30 cellular contexts compared by ENCODE assay signal in the genomic region with DNA sequence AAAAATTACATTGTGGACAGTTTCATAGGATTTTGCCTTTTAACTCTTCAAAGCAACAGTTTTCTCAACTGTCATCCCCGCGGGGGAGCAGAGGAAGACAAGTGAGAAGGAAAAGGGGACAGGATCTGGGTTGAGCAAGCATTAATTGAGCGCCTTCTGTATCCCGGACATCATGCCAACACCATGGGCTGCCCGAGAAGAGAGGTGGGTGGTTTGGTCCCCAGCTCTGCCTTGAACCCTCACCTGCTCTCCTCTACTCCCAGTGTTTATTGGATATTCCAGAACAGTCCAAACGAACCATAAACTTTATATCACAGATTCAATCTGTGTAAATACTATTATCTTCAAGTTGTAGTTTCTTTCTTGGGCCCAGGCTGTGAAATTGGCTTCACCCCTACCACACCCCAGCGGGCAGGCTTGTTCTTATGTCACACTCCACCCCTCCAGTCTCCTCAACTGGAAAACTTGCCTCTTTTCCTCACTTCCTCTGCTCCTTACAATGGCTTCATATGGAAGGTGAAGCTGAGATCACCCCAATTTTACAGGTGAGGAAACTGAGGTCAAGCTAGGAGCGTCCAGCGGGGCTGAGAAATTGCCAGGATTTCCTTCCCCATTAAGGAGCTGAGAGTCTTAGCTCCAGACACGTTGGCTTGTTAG. TPM values are rescaled to one million over a fixed set of nuclear protein-coding genes. Genes with fewer than 3 reads are reported as not detected.
"Had no signal": no experiment of that assay in that cellular context is flagged by ENCODE, and none has a peak within 500 bp of the region (broad histone marks: within the 10 kb centered on the region; RNA-seq: fewer than 3 reads in every experiment).

No MANE protein-coding gene starts in this region.

- FAIRE-seq: RCC 7860, TTC549 had no signal

- H3K4me3 ChIP-seq: cardiac muscle cell had no signal

- H3K27ac ChIP-seq: brain microvascular endothelial cell, cardiac muscle cell had no signal

- H3K36me3 ChIP-seq: brain microvascular endothelial cell, cardiac muscle cell had no signal

- ATAC-seq: activated CD8-positive, alpha-beta memory T cell treated with anti-CD3 and anti-CD28 coated beads, Interleukin-2, amount 10 ng/mL, durations not matched to agents 7 days and 5 days; activated naive CD4-positive, alpha-beta T cell treated with anti-CD3 and anti-CD28 coated beads, Interleukin-2, amount 50 U/mL, for 72 hours; activated naive CD8-positive, alpha-beta T cell treated with anti-CD3 and anti-CD28 coated beads, Interleukin-2, amount 50 U/mL, for 24 hours; activated T-cell treated with anti-CD3 and anti-CD28 coated beads, Interleukin-2, amount 50 U/mL, for 4 hours; T-helper 17 cell had no signal

- H3K27me3 ChIP-seq: brain microvascular endothelial cell, cardiac muscle cell had no signal

- DNase-seq: activated B cell treated with CpG ODN at 0.5 μM for 24 hours; activated CD4-positive, alpha-beta T cell treated with anti-CD3 and anti-CD28 coated beads for 1 hour; activated CD4-positive, alpha-beta T cell treated with anti-CD3 and anti-CD28 coated beads, Interleukin-2, amount 10 ng/mL, durations not matched to agents 24 days and 14 days; activated CD4-positive, alpha-beta T cell treated with anti-CD3 and anti-CD28 coated beads, Interleukin-2, amount 50 U/mL, for 48 hours; activated CD8-positive, alpha-beta memory T cell treated with anti-CD3 and anti-CD28 coated beads, Interleukin-2, amount 10 ng/mL, durations not matched to agents 7 days and 5 days; activated effector memory CD4-positive, alpha-beta T cell treated with anti-CD3 and anti-CD28 coated beads, Interleukin-2, amount 50 U/mL, for 16 hours; activated naive CD4-positive, alpha-beta T cell treated with Interleukin-2 at 50 U/mL for 16 hours; activated naive CD8-positive, alpha-beta T cell treated with anti-CD3 and anti-CD28 coated beads, Interleukin-2, amount 50 U/mL, for 24 hours; activated T-cell treated with anti-CD3 and anti-CD28 coated beads, Interleukin-2, amount 50 U/mL, for 4 hours; brain microvascular endothelial cell; IMR-90; KG1; NCI-H1048; NCI-H146; NCI-H187 treated with DMSO at 0.1 percent for 48 hours; NCI-H2171 treated with DMSO at 0.1 percent for 48 hours; NCI-H345; NCI-H510A; NCI-H69; NK-92 treated with Interleukin-12 subunit alpha and Interleukin-12 subunit beta, amount 100 ng/mL, for 24 hours; SHP77; T-helper 17 cell; T-helper 9 cell had no signal

RNA-seq across cellular contexts. Expression of gene PCK1, which starts 6.0 kb away (rescaled TPM):
- total RNA-seq: activated B cell treated with CpG ODN at 0.5 μM for 24 hours; activated CD4-positive, alpha-beta T cell treated with anti-CD3 and anti-CD28 coated beads, Interleukin-2, amount 10 ng/mL, durations not matched to agents 24 days and 14 days; activated CD8-positive, alpha-beta memory T cell treated with anti-CD3 and anti-CD28 coated beads, Interleukin-2, amount 10 ng/mL, durations not matched to agents 7 days and 5 days; activated naive CD4-positive, alpha-beta T cell treated with anti-CD3 and anti-CD28 coated beads, Interleukin-2, amount 50 U/mL, for 72 hours; IMR-90; LHCN-M2; M059J; T-helper 17 cell had no signal
- polyA plus RNA-seq: cardiac muscle cell, IMR-90 had no signal

RNA-seq across cellular contexts. Expression of gene CTCFL, which starts 42.0 kb away (rescaled TPM):
- total RNA-seq: activated B cell treated with CpG ODN at 0.5 μM for 24 hours; activated CD4-positive, alpha-beta T cell treated with anti-CD3 and anti-CD28 coated beads, Interleukin-2, amount 10 ng/mL, durations not matched to agents 24 days and 14 days; activated CD8-positive, alpha-beta memory T cell treated with anti-CD3 and anti-CD28 coated beads, Interleukin-2, amount 10 ng/mL, durations not matched to agents 7 days and 5 days; activated naive CD4-positive, alpha-beta T cell treated with anti-CD3 and anti-CD28 coated beads, Interleukin-2, amount 50 U/mL, for 72 hours; IMR-90; LHCN-M2; M059J; T-helper 17 cell had no signal
- polyA plus RNA-seq: cardiac muscle cell, IMR-90 had no signal

RNA-seq across cellular contexts. Expression of gene ZBP1, which starts 53.3 kb away (rescaled TPM):
- total RNA-seq: cardiac muscle cell, IMR-90, LHCN-M2, SK-MEL-5 had no signal
- polyA plus RNA-seq: cardiac muscle cell, IMR-90 had no signal
